ENCODE assay signal across 1 cellular context in genomic region chr15:41795996-41796395, GRCh38.
TF ChIP-seq lines count a peak whose summit lies in the region.

No MANE protein-coding gene starts in this region.

TF ChIP-seq in endothelial cell of umbilical vein, 7 proteins besides CTCF, POLR2A, EP300 and RAD21:
- no peak for TF ChIP-seq FOS (IDR thresholded peaks at IDR 0.05; ENCODE audit: borderline replicate concordance, insufficient read depth, low read length)
- no peak for TF ChIP-seq POLR2AphosphoS5 (IDR thresholded peaks at IDR 0.05; ENCODE audit: insufficient read depth, low read depth, low read length)
- no peak for TF ChIP-seq GATA2 (IDR thresholded peaks at IDR 0.05; ENCODE audit: insufficient read depth, insufficient read length, low read depth, low read length)
- TF ChIP-seq MAX (IDR thresholded peaks at IDR 0.05; ENCODE audit: insufficient read depth, insufficient read length) = no peak
- no peak for TF ChIP-seq EZH2 (IDR thresholded peaks at IDR 0.05; ENCODE audit: borderline replicate concordance, low read depth, low read length, severe bottlenecking)
- no peak for TF ChIP-seq JUN (IDR thresholded peaks at IDR 0.05; ENCODE audit: borderline replicate concordance, insufficient read depth, insufficient read length, low read depth)
- TF ChIP-seq MYC (IDR thresholded peaks at IDR 0.05; ENCODE audit: low read depth, low read length) = no peak
